In the genomic region with DNA sequence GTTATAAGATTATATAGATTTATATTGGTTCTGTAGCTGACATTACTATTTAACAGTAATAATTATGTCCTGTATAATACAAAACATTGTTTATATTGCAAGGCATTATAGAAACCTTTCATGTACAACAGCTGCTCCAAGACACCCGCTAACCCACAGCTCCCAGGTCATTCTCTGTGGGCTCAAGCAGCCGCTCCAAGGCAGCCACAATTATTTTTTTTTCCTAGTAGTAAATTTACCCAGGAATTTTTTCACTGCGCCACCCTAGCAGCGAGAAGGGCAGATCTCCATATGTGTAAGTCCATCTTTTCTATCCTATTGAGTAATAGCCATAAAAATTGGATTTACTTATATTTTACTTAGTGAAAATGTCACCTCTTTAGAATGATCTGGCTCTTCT, we compare ENCODE assay signal across 31 cellular contexts.
"Had no signal": no experiment of that assay in that cellular context is flagged by ENCODE, and none has a peak within 500 bp of the region (broad histone marks: within the 10 kb centered on the region; RNA-seq: fewer than 3 reads in every experiment).

No MANE protein-coding gene starts in this region.

- H3K27ac ChIP-seq: neural progenitor cell, ovary, parathyroid adenoma, psoas muscle, right lobe of liver, sigmoid colon, skin epidermis, spleen, suprapubic skin, testis, tibial artery, transverse colon, upper lobe of right lung, uterus had no signal

- H3K27me3 ChIP-seq: neural progenitor cell, ovary, right lobe of liver, sigmoid colon, spleen, suprapubic skin, testis, tibial artery, transverse colon, upper lobe of right lung, uterus had no signal

- H3K36me3 Mint-ChIP-seq: natural killer cell had no signal

- H3K4me1 ChIP-seq: neural progenitor cell, parathyroid adenoma, psoas muscle, right lobe of liver, sigmoid colon, spleen, suprapubic skin, testis, tibial artery, transverse colon, upper lobe of right lung, uterus had no signal

- H3K9me3 ChIP-seq: ovary, psoas muscle, right lobe of liver, sigmoid colon, spleen, suprapubic skin, testis, tibial artery, transverse colon, upper lobe of right lung, uterus had no signal

- H3K27me3 Mint-ChIP-seq: progenitor cell of endocrine pancreas; stimulated activated memory B cell treated with anti-CD40 and anti-IgM and Interleukin-4, amounts not matched to agents 10 μg/mL and 1 μg/mL and 100 μg/mL, for 72 hours; stimulated activated naive CD8-positive, alpha-beta T cell treated with anti-CD3 and anti-CD28 coated beads, Interleukin-15, amount 100 ng/mL, for 72 hours; type B pancreatic cell had no signal

- ATAC-seq: natural killer cell; psoas muscle; right cardiac atrium; right lobe of liver; stimulated activated memory B cell treated with anti-CD40 and anti-IgM and Interleukin-4, amounts not matched to agents 10 μg/mL and 1 μg/mL and 100 μg/mL, for 72 hours; stimulated activated naive CD8-positive, alpha-beta T cell treated with anti-CD3 and anti-CD28 coated beads, Interleukin-15, amount 100 ng/mL, for 72 hours; stimulated activated naive CD8-positive, alpha-beta T cell treated with anti-CD3 and anti-CD28 coated beads, Interleukin-15, Interleukin-2, amounts not matched to agents 100 U/mL and 50 U/mL, for 24 hours; upper lobe of right lung had no signal

- H3K4me1 Mint-ChIP-seq: natural killer cell; nephron; neural progenitor cell; stimulated activated naive CD8-positive, alpha-beta T cell treated with anti-CD3 and anti-CD28 coated beads, Interleukin-15, amount 100 ng/mL, for 72 hours had no signal

- H3K36me3 ChIP-seq: neural progenitor cell, ovary, transverse colon, uterus had no signal

- H2AFZ ChIP-seq: neural progenitor cell, parathyroid adenoma had no signal

- DNase-seq: natural killer cell; occipital lobe; ovary; psoas muscle; right cardiac atrium; right lobe of liver; sigmoid colon; spleen; stimulated activated CD4-positive, alpha-beta T cell treated with anti-CD3 and anti-CD28 coated beads, Interleukin-12 subunit alpha, Interleukin-12 subunit beta, amount 100 ng/mL, for 4 hours; stimulated activated CD4-positive, alpha-beta T cell treated with anti-CD3 and anti-CD28 coated beads, Interleukin-1b, Interleukin-23, amount 100 ng/mL, for 48 hours; stimulated activated CD4-positive, alpha-beta T cell treated with anti-CD3 and anti-CD28 coated beads, Interleukin-4, amount 100 ng/mL, for 1 hour; stimulated activated CD4-positive, alpha-beta T cell treated with anti-CD3 and anti-CD28 coated beads, Interleukin-4, amount 100 ng/mL, for 4 hours; stimulated activated CD8-positive, alpha-beta memory T cell treated with anti-CD3 and anti-CD28 coated beads, Interleukin-4, amount 100 ng/mL, for 48 hours; stimulated activated naive CD4-positive, alpha-beta T cell; stimulated activated naive CD8-positive, alpha-beta T cell treated with anti-CD3 and anti-CD28 coated beads, Interleukin-15, amount 100 ng/mL, for 72 hours; stimulated activated naive CD8-positive, alpha-beta T cell treated with anti-CD3 and anti-CD28 coated beads, Interleukin-15, Interleukin-2, amounts not matched to agents 100 U/mL and 50 U/mL, for 24 hours; substantia nigra; testis; tibial artery; transverse colon; upper lobe of right lung; uterus had no signal

- H3K4me3 Mint-ChIP-seq: natural killer cell; nephron; neural progenitor cell; stimulated activated memory B cell treated with anti-CD40 and anti-IgM and Interleukin-4, amounts not matched to agents 10 μg/mL and 1 μg/mL and 100 μg/mL, for 72 hours; stimulated activated naive CD8-positive, alpha-beta T cell treated with anti-CD3 and anti-CD28 coated beads, Interleukin-15, amount 100 ng/mL, for 72 hours; type B pancreatic cell had no signal

- H3K79me2 ChIP-seq: parathyroid adenoma had no signal

- H3K27ac Mint-ChIP-seq: natural killer cell; nephron; neural progenitor cell; progenitor cell of endocrine pancreas; stimulated activated memory B cell treated with anti-CD40 and anti-IgM and Interleukin-4, amounts not matched to agents 10 μg/mL and 1 μg/mL and 100 μg/mL, for 72 hours; stimulated activated naive CD8-positive, alpha-beta T cell treated with anti-CD3 and anti-CD28 coated beads, Interleukin-15, amount 100 ng/mL, for 72 hours; type B pancreatic cell had no signal

- H3K9ac ChIP-seq: neural progenitor cell, parathyroid adenoma had no signal

- H3K4me3 ChIP-seq: neural progenitor cell, ovary, psoas muscle, right lobe of liver, sigmoid colon, skin epidermis, smooth muscle cell, spleen, suprapubic skin, testis, tibial artery, transverse colon, upper lobe of right lung, uterus had no signal

- H3K9me3 Mint-ChIP-seq: natural killer cell; neural progenitor cell; stimulated activated memory B cell treated with anti-CD40 and anti-IgM and Interleukin-4, amounts not matched to agents 10 μg/mL and 1 μg/mL and 100 μg/mL, for 72 hours; stimulated activated naive CD8-positive, alpha-beta T cell treated with anti-CD3 and anti-CD28 coated beads, Interleukin-15, amount 100 ng/mL, for 72 hours; type B pancreatic cell had no signal

- H3K4me2 ChIP-seq: neural progenitor cell, smooth muscle cell had no signal
